ENCODE assay signal across 1 cellular context in genomic region chr20:1802385-1803215, GRCh38.
TF ChIP-seq lines count a peak whose summit lies in the region.

No MANE protein-coding gene starts in this region.

TF ChIP-seq in HepG2, 621 proteins besides CTCF, POLR2A, EP300 and RAD21 (continued from another document and continues in another):
- TF ChIP-seq PATZ1 (CRISPR knock-in tag; IDR thresholded peaks at IDR 0.05): peak; percentile 94
- TF ChIP-seq ZNF512 (CRISPR knock-in tag; IDR thresholded peaks at IDR 0.05): peak; percentile 83; the same call in 1 of the 2 replicates
- no peak for TF ChIP-seq NR2F6 (IDR thresholded peaks at IDR 0.05)
- 0 out of 2 replicates have a peak, but pooled peaks have one; percentile 42 for TF ChIP-seq NR2F6 (CRISPR knock-in tag; IDR thresholded peaks at IDR 0.05)
- TF ChIP-seq ZBED4 (CRISPR knock-in tag; IDR thresholded peaks at IDR 0.05; ENCODE audit: borderline replicate concordance): peak; percentile 42; the same call in 1 of the 2 replicates
- TF ChIP-seq ZNF646 (CRISPR knock-in tag; IDR thresholded peaks at IDR 0.05): 0 out of 2 replicates have a peak, but pooled peaks have one; percentile 25
- TF ChIP-seq ZNF20 (CRISPR knock-in tag; IDR thresholded peaks at IDR 0.05): no peak
- peak; percentile 69 for TF ChIP-seq POGK (CRISPR knock-in tag; conservative IDR thresholded peaks at IDR 0.05)
- TF ChIP-seq SOX6 (IDR thresholded peaks at IDR 0.05): no peak
- TF ChIP-seq SOX6 (CRISPR knock-in tag; IDR thresholded peaks at IDR 0.05): peak; percentile 38; the same call in 1 of the 2 replicates
- 0 out of 2 replicates have a peak, but pooled peaks have one; percentile 37 for TF ChIP-seq ZNF691 (CRISPR knock-in tag; IDR thresholded peaks at IDR 0.05; ENCODE audit: borderline replicate concordance, low read depth)
- peak; percentile 85; the same call in 1 of the 2 replicates for TF ChIP-seq ZBTB49 (CRISPR knock-in tag; IDR thresholded peaks at IDR 0.05; ENCODE audit: borderline replicate concordance)
- TF ChIP-seq KMT2A (CRISPR knock-in tag; IDR thresholded peaks at IDR 0.05): no peak
- TF ChIP-seq FOXA3 (CRISPR knock-in tag; IDR thresholded peaks at IDR 0.05): no peak
- TF ChIP-seq SOX13 (IDR thresholded peaks at IDR 0.05): no peak
- TF ChIP-seq SOX13 (CRISPR knock-in tag; conservative IDR thresholded peaks at IDR 0.05 in 1 of 2, IDR thresholded peaks at IDR 0.05 in 1 of 2): peak in 1 of 2 experiments; percentile 34; a peak in 1 of 4 replicates
- no peak for TF ChIP-seq ZNF772 (CRISPR knock-in tag; IDR thresholded peaks at IDR 0.05)
- TF ChIP-seq REPIN1 (CRISPR knock-in tag; IDR thresholded peaks at IDR 0.05; ENCODE audit: borderline replicate concordance, low read depth): 0 out of 2 replicates have a peak, but pooled peaks have one; percentile 5
- TF ChIP-seq MEIS1 (CRISPR knock-in tag; IDR thresholded peaks at IDR 0.05; ENCODE audit: borderline replicate concordance): no peak
- TF ChIP-seq FOSL2 (CRISPR knock-in tag; IDR thresholded peaks at IDR 0.05): peak; percentile 15; the same call in 1 of the 2 replicates
- 0 out of 2 replicates have a peak, but pooled peaks have one; percentile 25 for TF ChIP-seq AHR (CRISPR knock-in tag; IDR thresholded peaks at IDR 0.05)
- TF ChIP-seq ARNT2 (CRISPR knock-in tag; IDR thresholded peaks at IDR 0.05; ENCODE audit: low read depth): 0 out of 2 replicates have a peak, but pooled peaks have one; percentile 46
- TF ChIP-seq RFX3 (CRISPR knock-in tag; IDR thresholded peaks at IDR 0.05): no peak
- TF ChIP-seq ZNF331 (CRISPR knock-in tag; IDR thresholded peaks at IDR 0.05): peak; percentile 41; the same call in 1 of the 2 replicates
- TF ChIP-seq MEF2D (CRISPR knock-in tag; IDR thresholded peaks at IDR 0.05): no peak
- TF ChIP-seq PLRG1 (conservative IDR thresholded peaks at IDR 0.05): no peak
- TF ChIP-seq FOXP4 (CRISPR knock-in tag; IDR thresholded peaks at IDR 0.05): peak; percentile 10; the same call in 1 of the 2 replicates
- TF ChIP-seq HMGXB4 (CRISPR knock-in tag; IDR thresholded peaks at IDR 0.05; ENCODE audit: borderline replicate concordance in 1 of 2, low read depth in 1 of 2): peak; percentile 41 to 64; a peak in 1 of 4 replicates
- TF ChIP-seq ZBTB7B (CRISPR knock-in tag; IDR thresholded peaks at IDR 0.05): peak; percentile 85
- peak; percentile 73 for TF ChIP-seq XRCC5 (optimal IDR thresholded peaks at IDR 0.05; ENCODE audit: low read length)
